Comparison of ENCODE assay signal across 8 cellular contexts in the genomic region with DNA sequence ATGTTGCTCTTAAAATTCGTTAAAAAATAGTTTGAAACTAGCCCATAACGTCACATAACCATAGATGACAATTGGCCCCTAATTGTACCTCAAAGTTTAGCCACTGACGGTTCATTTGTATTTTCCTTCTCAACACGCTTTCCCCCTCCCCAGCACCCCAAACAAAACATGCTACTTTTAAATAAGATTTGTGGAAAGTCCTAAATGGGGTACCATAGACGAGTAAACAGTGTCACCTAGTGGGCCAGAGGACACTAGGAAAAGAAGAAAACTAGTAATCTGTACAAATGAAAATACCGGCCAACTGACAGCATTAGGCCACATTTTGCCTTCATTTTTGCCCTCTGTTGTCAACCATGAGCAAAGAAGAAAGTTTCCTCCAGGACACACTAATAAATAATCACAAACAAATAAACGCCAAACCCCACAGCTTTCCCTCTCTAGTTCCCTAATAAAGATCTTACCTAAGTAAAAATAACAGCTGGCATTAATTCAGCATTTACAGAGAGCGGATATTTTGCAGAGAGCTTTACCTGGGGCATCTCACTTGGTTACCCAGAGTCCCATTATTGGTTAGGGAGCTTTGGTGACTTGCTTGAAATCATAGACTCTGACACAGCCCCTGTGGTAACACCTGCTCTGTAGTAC.
DNase-seq lines count a peak whose midpoint lies in the region; ATAC-seq and TF ChIP-seq lines count a peak whose summit lies in the region.

No MANE protein-coding gene starts in this region.

- H3K27ac ChIP-seq in mesendoderm (ENCODE audit: low read depth, low read length) (no peak overlapping the region), sigmoid colon (no peak overlapping the region)

- H3K36me3 ChIP-seq in mesendoderm (ENCODE audit: control insufficient read depth, insufficient read depth, low read length) (no peaks in the 10 kb centered on the region), sigmoid colon (no peaks in the 10 kb centered on the region)

- no peaks in the 10 kb centered on the region for H3K4me1 ChIP-seq in mesendoderm (ENCODE audit: control insufficient read depth, low read depth, low read length)
- no peaks in the 10 kb centered on the region for H3K4me1 ChIP-seq in sigmoid colon

- no peaks in the 10 kb centered on the region for H3K36me3 Mint-ChIP-seq in activated naive CD8-positive, alpha-beta T cell treated with anti-CD3 and anti-CD28 coated beads for 36 hours

- peaks cover 17% of the 10 kb centered on the region for H3K27me3 Mint-ChIP-seq in activated naive CD8-positive, alpha-beta T cell treated with anti-CD3 and anti-CD28 coated beads for 36 hours

- H2BK5ac ChIP-seq in mesendoderm (ENCODE audit: low read length) = no peak overlapping the region

- no peak overlapping the region for H3K9ac ChIP-seq in mesendoderm (ENCODE audit: low read length)

- no peaks in the 10 kb centered on the region for H3K9me3 Mint-ChIP-seq in activated naive CD8-positive, alpha-beta T cell treated with anti-CD3 and anti-CD28 coated beads for 36 hours

- H4K5ac ChIP-seq in mesendoderm (ENCODE audit: low read length) = no peak overlapping the region

- no peaks in the 10 kb centered on the region for H3K9me3 ChIP-seq in sigmoid colon

- no peak overlapping the region for H2BK15ac ChIP-seq in mesendoderm (replicated peaks; ENCODE audit: low read depth)

- no peaks in the 10 kb centered on the region for H3K79me2 ChIP-seq in mesendoderm (ENCODE audit: control insufficient read depth, insufficient read depth, low read length)

- H3K4ac ChIP-seq in mesendoderm (ENCODE audit: low read depth, low read length) = no peak overlapping the region

- H3K56ac ChIP-seq in mesendoderm (ENCODE audit: low read length) = no peak overlapping the region

- H3K27ac Mint-ChIP-seq in activated naive CD8-positive, alpha-beta T cell treated with anti-CD3 and anti-CD28 coated beads for 36 hours = no peak overlapping the region

- no peak overlapping the region for H3K4me3 ChIP-seq in GM12865 (ENCODE audit: low read depth, low read length)
- no peak overlapping the region for H3K4me3 ChIP-seq in astrocyte of the spinal cord (ENCODE audit: low read depth, low read length)
- H3K4me3 ChIP-seq in mesendoderm (ENCODE audit: low read length) = no peak overlapping the region
- no peak overlapping the region for H3K4me3 ChIP-seq in sigmoid colon

- no peak overlapping the region for H2BK120ac ChIP-seq in mesendoderm (ENCODE audit: low read depth, low read length)

- H3K79me1 ChIP-seq in mesendoderm (ENCODE audit: low read length) = no peaks in the 10 kb centered on the region

- no peak for TF ChIP-seq POLR2A in sigmoid colon (IDR thresholded peaks at IDR 0.05)

- no peak overlapping the region for H3K18ac ChIP-seq in mesendoderm (ENCODE audit: low read length)

- no CpG with 5 or more reads among the region's 8 CpGs for WGBS in mesendoderm (ENCODE audit: extremely low coverage, insufficient coverage, low lambda C conversion rate)
- 40 to 51% methylated on average over 8 of the region's 8 CpGs for whole genome bisulfite sequencing in sigmoid colon, 2 donors

- H3K27me3 ChIP-seq in mesendoderm (ENCODE audit: insufficient read depth, low read length, poor library complexity) (no peaks in the 10 kb centered on the region), sigmoid colon (no peaks in the 10 kb centered on the region)

- no peak for ATAC-seq in Right ventricle myocardium superior (ENCODE audit: poor library complexity)
- no peak for ATAC-seq in HG03139 (IDR thresholded peaks at IDR 0.05; ENCODE audit: unreplicated experiment)

- H3K4me3 Mint-ChIP-seq in activated naive CD8-positive, alpha-beta T cell treated with anti-CD3 and anti-CD28 coated beads for 36 hours = no peak overlapping the region

- intact Hi-C loops in sigmoid colon (cut with DNase I) (no loop called here), Right ventricle myocardium superior (cut with DNase I) (no loop called here)

- H2AK5ac ChIP-seq in mesendoderm (ENCODE audit: low read length) = no peak overlapping the region

- TF ChIP-seq CTCF in GM12865 (IDR thresholded peaks at IDR 0.05; ENCODE audit: insufficient read depth, low read depth, low read length, missing control alignments) (peak; percentile 60), astrocyte of the spinal cord (IDR thresholded peaks at IDR 0.05; ENCODE audit: low read depth, low read length) (peak; percentile 59), sigmoid colon (IDR thresholded peaks at IDR 0.05) (peak in 1 of 4 experiments; percentile 12)

- H3K4me1 Mint-ChIP-seq in activated naive CD8-positive, alpha-beta T cell treated with anti-CD3 and anti-CD28 coated beads for 36 hours = no peaks in the 10 kb centered on the region

- no peak overlapping the region for H3K4me2 ChIP-seq in mesendoderm (ENCODE audit: low read length)

- in situ Hi-C loops in astrocyte of the spinal cord (cut with HindIII; ENCODE audit: low sequenced_read_pairs) = no loop called here

- no peak for TF ChIP-seq EP300 in sigmoid colon (IDR thresholded peaks at IDR 0.05)

- H3K23ac ChIP-seq in mesendoderm (ENCODE audit: low read length) = no peak overlapping the region

- no peak overlapping the region for H4K8ac ChIP-seq in mesendoderm (ENCODE audit: low read depth, low read length)

- DNase-seq in GM12865 (ENCODE audit: low read depth) (peak; percentile 37), NCI-H2029 (lab: John Stamatoyannopoulos, UW) (peak; percentile 66), astrocyte of the spinal cord (ENCODE audit: low read depth, low spot score) (peak; percentile 63), mesendoderm (peak; percentile 51), sigmoid colon (no peak), Right ventricle myocardium superior (no peak)
- no peak for DNase-seq in activated naive CD8-positive, alpha-beta T cell treated with anti-CD3 and anti-CD28 coated beads for 36 hours

Comparison
In these comparisons a context has a peak if more than half of its experiments do, and no peak if none do; other contexts are left out.
1. DNase-seq: peak in GM12865 (single experiment), NCI-H2029 (single experiment), astrocyte of the spinal cord (single experiment) and mesendoderm (single experiment); none in activated naive CD8-positive, alpha-beta T cell treated with anti-CD3 and anti-CD28 coated beads for 36 hours (single experiment), sigmoid colon (single experiment) and Right ventricle myocardium superior (single experiment).